In the genomic region with DNA sequence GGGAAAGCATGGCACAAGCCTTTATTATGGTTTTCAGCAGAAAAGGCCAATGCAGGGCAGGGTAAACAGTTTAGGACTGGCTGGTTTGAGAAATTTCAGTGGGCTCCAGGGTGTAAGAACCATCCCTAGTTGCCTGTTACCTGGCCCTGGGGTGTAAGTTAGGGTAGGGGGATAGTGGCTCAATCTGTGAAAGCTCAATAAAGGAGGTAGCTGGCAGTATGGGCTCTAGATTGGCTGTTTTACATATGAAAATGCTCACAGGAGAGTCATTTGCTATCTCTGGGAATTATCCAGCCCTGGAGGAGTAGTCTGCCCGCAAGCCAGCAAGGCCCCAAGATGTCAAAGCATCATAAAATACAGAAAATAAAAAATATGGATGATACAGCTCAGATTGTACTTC, we compare ENCODE assay signal across 1 cellular context.
TF ChIP-seq lines count a peak whose summit lies in the region.

No MANE protein-coding gene starts in this region.

TF ChIP-seq in GM23338, 12 proteins besides CTCF, POLR2A, EP300 and RAD21 (continued from another document):
- TF ChIP-seq, protein P1, sequence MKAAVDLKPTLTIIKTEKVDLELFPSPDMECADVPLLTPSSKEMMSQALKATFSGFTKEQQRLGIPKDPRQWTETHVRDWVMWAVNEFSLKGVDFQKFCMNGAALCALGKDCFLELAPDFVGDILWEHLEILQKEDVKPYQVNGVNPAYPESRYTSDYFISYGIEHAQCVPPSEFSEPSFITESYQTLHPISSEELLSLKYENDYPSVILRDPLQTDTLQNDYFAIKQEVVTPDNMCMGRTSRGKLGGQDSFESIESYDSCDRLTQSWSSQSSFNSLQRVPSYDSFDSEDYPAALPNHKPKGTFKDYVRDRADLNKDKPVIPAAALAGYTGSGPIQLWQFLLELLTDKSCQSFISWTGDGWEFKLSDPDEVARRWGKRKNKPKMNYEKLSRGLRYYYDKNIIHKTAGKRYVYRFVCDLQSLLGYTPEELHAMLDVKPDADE (IDR thresholded peaks at IDR 0.05), result no peak
- TF ChIP-seq EZH2 (IDR thresholded peaks at IDR 0.05; ENCODE audit: low read depth, unreplicated experiment), result no peak
- TF ChIP-seq STAT1 (IDR thresholded peaks at IDR 0.05; ENCODE audit: unreplicated experiment), result no peak
- TF ChIP-seq CREB1 (CRISPR knock-in tag; IDR thresholded peaks at IDR 0.05; ENCODE audit: low read depth), result no peak
- no peak for TF ChIP-seq ZNF331 (CRISPR knock-in tag; IDR thresholded peaks at IDR 0.05; ENCODE audit: low read depth)
- TF ChIP-seq NANOG (IDR thresholded peaks at IDR 0.05; ENCODE audit: borderline replicate concordance), result no peak
- no peak for TF ChIP-seq ZNF114 (CRISPR knock-in tag; IDR thresholded peaks at IDR 0.05)
- TF ChIP-seq, protein P2, sequence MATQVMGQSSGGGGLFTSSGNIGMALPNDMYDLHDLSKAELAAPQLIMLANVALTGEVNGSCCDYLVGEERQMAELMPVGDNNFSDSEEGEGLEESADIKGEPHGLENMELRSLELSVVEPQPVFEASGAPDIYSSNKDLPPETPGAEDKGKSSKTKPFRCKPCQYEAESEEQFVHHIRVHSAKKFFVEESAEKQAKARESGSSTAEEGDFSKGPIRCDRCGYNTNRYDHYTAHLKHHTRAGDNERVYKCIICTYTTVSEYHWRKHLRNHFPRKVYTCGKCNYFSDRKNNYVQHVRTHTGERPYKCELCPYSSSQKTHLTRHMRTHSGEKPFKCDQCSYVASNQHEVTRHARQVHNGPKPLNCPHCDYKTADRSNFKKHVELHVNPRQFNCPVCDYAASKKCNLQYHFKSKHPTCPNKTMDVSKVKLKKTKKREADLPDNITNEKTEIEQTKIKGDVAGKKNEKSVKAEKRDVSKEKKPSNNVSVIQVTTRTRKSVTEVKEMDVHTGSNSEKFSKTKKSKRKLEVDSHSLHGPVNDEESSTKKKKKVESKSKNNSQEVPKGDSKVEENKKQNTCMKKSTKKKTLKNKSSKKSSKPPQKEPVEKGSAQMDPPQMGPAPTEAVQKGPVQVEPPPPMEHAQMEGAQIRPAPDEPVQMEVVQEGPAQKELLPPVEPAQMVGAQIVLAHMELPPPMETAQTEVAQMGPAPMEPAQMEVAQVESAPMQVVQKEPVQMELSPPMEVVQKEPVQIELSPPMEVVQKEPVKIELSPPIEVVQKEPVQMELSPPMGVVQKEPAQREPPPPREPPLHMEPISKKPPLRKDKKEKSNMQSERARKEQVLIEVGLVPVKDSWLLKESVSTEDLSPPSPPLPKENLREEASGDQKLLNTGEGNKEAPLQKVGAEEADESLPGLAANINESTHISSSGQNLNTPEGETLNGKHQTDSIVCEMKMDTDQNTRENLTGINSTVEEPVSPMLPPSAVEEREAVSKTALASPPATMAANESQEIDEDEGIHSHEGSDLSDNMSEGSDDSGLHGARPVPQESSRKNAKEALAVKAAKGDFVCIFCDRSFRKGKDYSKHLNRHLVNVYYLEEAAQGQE (IDR thresholded peaks at IDR 0.05; ENCODE audit: unreplicated experiment), result no peak
